Comparison of ENCODE assay signal across 7 cellular contexts in the genomic region with DNA sequence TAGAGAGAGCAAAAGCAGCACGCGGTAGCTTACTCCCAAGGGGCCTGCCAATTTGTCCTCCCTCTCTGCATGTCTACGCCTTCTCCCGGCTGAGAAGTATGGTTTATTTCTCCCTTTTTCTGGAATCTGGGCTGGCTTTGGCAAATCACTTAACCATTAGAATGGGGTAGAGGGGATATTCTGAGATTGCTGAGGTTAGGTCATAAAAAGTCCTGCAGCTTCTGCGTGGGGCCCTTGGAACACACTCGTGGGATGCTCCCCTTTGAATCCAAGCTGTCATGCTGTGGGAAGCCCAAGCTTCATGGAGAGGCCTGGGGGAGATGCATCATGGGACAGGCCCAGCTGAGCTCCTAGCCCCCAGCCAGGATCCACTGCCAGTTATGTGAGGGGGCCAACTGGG.
"Had no signal": no experiment of that assay in that cellular context is flagged by ENCODE, and none has a peak within 500 bp of the region (broad histone marks: within the 10 kb centered on the region; RNA-seq: fewer than 3 reads in every experiment).

No MANE protein-coding gene starts in this region.

- H3K27ac Mint-ChIP-seq: IgD-negative memory B cell had no signal

- FAIRE-seq: HepG2, K562 had no signal

- H3K4me3 Mint-ChIP-seq: IgD-negative memory B cell had no signal

- H3K9me3 Mint-ChIP-seq: IgD-negative memory B cell had no signal

- ATAC-seq: HepG2, K562 had no signal

- H3K4me1 Mint-ChIP-seq: IgD-negative memory B cell had no signal

- H3K36me3 Mint-ChIP-seq: IgD-negative memory B cell had no signal

- DNase-seq: IMR-90, KBM-7, KG1 had no signal

- H3K4me3 ChIP-seq: K562 had no signal

- H3K27ac ChIP-seq: HL-60 had no signal
